In the genomic region with DNA sequence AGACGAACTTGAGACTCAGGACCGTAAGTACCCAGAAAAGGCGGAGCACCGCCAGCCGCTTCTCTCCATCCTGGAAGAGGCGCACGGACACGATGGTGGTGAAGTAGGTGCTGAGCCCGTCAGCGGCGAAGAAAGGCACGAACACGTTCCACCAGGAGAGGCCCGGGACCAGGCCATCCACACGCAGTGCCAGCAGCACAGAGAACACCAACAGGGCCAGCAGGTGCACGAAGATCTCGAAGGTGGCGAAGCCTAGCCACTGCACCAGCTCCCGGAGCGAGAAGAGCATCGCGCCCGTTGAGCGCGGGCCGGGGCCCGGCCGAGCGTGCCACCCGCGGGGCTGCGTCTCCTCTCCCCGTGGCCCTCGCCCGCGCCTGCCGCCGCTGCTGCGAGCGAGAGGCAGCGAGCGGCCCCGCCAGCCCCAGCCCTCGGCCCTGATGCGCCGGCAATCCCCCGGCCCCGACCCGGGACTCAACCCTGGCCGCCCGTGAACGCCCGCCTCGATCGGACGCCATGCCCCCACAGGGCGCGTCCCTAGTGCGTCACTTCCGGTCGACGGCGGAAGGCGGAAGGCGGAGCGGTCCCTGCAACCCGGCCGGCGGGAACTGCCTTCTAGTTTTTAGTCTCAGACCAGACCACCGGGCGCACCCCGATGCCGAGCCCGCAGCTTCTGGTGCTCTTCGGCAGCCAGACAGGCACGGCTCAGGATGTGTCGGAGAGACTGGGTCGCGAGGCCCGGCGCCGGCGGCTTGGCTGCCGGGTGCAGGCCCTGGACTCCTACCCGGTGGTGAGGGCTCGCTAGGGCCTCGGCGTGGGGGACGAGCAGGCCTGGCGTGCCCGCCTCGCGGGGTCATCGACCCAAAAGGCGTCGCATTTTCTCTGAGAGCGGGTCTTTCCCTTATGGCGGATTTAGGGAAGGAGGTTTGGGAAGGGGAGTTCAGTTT, we compare ENCODE assay signal across 1 cellular context.
TF ChIP-seq lines count a peak whose summit lies in the region.

NDOR1 (plus strand) TSS at position 575 of the 944 bp plus-strand sequence; CDS start at position 653, 78 bp downstream.
TMEM203 (minus strand) TSS at position 523 of the 944 bp plus-strand sequence; CDS start at position 289, 234 bp downstream.

TF ChIP-seq in HepG2, 621 proteins besides CTCF, POLR2A, EP300 and RAD21 (continued from another document and continues in another):
- TF ChIP-seq ZBTB25 (CRISPR knock-in tag; IDR thresholded peaks at IDR 0.05), result peak; percentile 77; the same call in 1 of the 2 replicates
- TF ChIP-seq MAFK (conservative IDR thresholded peaks at IDR 0.05 in 1 of 2, IDR thresholded peaks at IDR 0.05 in 1 of 2; ENCODE audit: low read length in 2 of 2), result no peak
- TF ChIP-seq, protein P1, sequence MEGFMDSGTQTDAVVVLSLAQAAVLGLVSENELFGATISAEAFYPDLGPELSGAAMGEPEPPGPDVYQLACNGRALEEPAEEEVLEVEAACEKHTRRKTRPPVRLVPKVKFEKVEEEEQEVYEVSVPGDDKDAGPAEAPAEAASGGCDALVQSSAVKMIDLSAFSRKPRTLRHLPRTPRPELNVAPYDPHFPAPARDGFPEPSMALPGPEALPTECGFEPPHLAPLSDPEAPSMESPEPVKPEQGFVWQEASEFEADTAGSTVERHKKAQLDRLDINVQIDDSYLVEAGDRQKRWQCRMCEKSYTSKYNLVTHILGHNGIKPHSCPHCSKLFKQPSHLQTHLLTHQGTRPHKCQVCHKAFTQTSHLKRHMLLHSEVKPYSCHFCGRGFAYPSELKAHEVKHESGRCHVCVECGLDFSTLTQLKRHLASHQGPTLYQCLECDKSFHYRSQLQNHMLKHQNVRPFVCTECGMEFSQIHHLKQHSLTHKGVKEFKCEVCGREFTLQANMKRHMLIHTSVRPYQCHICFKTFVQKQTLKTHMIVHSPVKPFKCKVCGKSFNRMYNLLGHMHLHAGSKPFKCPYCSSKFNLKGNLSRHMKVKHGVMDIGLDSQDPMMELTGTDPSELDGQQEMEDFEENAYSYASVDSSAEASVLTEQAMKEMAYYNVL (CRISPR knock-in tag; IDR thresholded peaks at IDR 0.05; ENCODE audit: borderline replicate concordance), result peak; percentile 59
- TF ChIP-seq ZNF720 (CRISPR knock-in tag; IDR thresholded peaks at IDR 0.05), result no peak
- no peak for TF ChIP-seq IRF1 (CRISPR knock-in tag; IDR thresholded peaks at IDR 0.05; ENCODE audit: low read depth)
- TF ChIP-seq ESRRA (CRISPR knock-in tag; IDR thresholded peaks at IDR 0.05; ENCODE audit: low read depth), result peak; percentile 62
- no peak for TF ChIP-seq NFAT5 (CRISPR knock-in tag; IDR thresholded peaks at IDR 0.05)
- no peak for TF ChIP-seq KLF15 (CRISPR knock-in tag; IDR thresholded peaks at IDR 0.05; ENCODE audit: borderline replicate concordance)
- TF ChIP-seq ZBTB1 (CRISPR knock-in tag; IDR thresholded peaks at IDR 0.05; ENCODE audit: borderline replicate concordance), result no peak
- TF ChIP-seq ATF1 (CRISPR knock-in tag; IDR thresholded peaks at IDR 0.05), result peak; percentile 96
- peak; percentile 79; the same call in 1 of the 2 replicates for TF ChIP-seq MAZ (IDR thresholded peaks at IDR 0.05; ENCODE audit: borderline replicate concordance, low read depth, low read length)
- no peak for TF ChIP-seq MAZ (CRISPR knock-in tag; IDR thresholded peaks at IDR 0.05; ENCODE audit: low read depth)
- no peak for TF ChIP-seq HMG20A (CRISPR knock-in tag; IDR thresholded peaks at IDR 0.05; ENCODE audit: borderline replicate concordance)
- peak; percentile 84 for TF ChIP-seq DMAP1 (CRISPR knock-in tag; IDR thresholded peaks at IDR 0.05)
- TF ChIP-seq CSRNP1 (CRISPR knock-in tag; IDR thresholded peaks at IDR 0.05), result 0 out of 2 replicates have a peak, but pooled peaks have one; percentile 25
- TF ChIP-seq, protein P2, sequence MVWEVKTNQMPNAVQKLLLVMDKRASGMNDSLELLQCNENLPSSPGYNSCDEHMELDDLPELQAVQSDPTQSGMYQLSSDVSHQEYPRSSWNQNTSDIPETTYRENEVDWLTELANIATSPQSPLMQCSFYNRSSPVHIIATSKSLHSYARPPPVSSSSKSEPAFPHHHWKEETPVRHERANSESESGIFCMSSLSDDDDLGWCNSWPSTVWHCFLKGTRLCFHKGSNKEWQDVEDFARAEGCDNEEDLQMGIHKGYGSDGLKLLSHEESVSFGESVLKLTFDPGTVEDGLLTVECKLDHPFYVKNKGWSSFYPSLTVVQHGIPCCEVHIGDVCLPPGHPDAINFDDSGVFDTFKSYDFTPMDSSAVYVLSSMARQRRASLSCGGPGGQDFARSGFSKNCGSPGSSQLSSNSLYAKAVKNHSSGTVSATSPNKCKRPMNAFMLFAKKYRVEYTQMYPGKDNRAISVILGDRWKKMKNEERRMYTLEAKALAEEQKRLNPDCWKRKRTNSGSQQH (CRISPR knock-in tag; IDR thresholded peaks at IDR 0.05; ENCODE audit: low read depth), result peak; percentile 94
- TF ChIP-seq HDAC1 (CRISPR knock-in tag; IDR thresholded peaks at IDR 0.05), result peak; percentile 100
- TF ChIP-seq SP2 (CRISPR knock-in tag; IDR thresholded peaks at IDR 0.05), result peak; percentile 82
- no peak for TF ChIP-seq NAIF1 (CRISPR knock-in tag; IDR thresholded peaks at IDR 0.05; ENCODE audit: borderline replicate concordance)
- no peak for TF ChIP-seq ZNF672 (CRISPR knock-in tag; IDR thresholded peaks at IDR 0.05)
- 0 out of 2 replicates have a peak, but pooled peaks have one; percentile 14 for TF ChIP-seq ZNF121 (CRISPR knock-in tag; IDR thresholded peaks at IDR 0.05)
- TF ChIP-seq SMARCE1 (IDR thresholded peaks at IDR 0.05; ENCODE audit: borderline replicate concordance), result no peak
- peak; percentile 84; the same call in 1 of the 2 replicates for TF ChIP-seq ZNF333 (CRISPR knock-in tag; IDR thresholded peaks at IDR 0.05; ENCODE audit: borderline replicate concordance)
- no peak; the same call in 1 of the 2 replicates for TF ChIP-seq ZBTB44 (CRISPR knock-in tag; IDR thresholded peaks at IDR 0.05)
- TF ChIP-seq MED1 (CRISPR knock-in tag; IDR thresholded peaks at IDR 0.05), result peak; percentile 42; the same call in 1 of the 2 replicates
- no peak for TF ChIP-seq PAF1 (CRISPR knock-in tag; IDR thresholded peaks at IDR 0.05)
- no peak; the same call in 1 of the 2 replicates for TF ChIP-seq JDP2 (CRISPR knock-in tag; IDR thresholded peaks at IDR 0.05; ENCODE audit: borderline replicate concordance)
- TF ChIP-seq NR2F6 (IDR thresholded peaks at IDR 0.05), result no peak
- 0 out of 2 replicates have a peak, but pooled peaks have one; percentile 38 for TF ChIP-seq NR2F6 (CRISPR knock-in tag; IDR thresholded peaks at IDR 0.05)
- peak; percentile 94 for TF ChIP-seq ZFY (CRISPR knock-in tag; IDR thresholded peaks at IDR 0.05)
- TF ChIP-seq, protein P3, sequence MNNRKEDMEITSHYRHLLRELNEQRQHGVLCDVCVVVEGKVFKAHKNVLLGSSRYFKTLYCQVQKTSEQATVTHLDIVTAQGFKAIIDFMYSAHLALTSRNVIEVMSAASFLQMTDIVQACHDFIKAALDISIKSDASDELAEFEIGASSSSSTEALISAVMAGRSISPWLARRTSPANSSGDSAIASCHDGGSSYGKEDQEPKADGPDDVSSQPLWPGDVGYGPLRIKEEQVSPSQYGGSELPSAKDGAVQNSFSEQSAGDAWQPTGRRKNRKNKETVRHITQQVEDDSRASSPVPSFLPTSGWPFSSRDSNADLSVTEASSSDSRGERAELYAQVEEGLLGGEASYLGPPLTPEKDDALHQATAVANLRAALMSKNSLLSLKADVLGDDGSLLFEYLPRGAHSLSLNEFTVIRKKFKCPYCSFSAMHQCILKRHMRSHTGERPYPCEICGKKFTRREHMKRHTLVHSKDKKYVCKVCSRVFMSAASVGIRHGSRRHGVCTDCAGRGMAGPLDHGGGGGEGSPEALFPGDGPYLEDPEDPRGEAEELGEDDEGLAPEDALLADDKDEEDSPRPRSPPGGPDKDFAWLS (CRISPR knock-in tag; IDR thresholded peaks at IDR 0.05; ENCODE audit: borderline replicate concordance), result no peak
- TF ChIP-seq REPIN1 (CRISPR knock-in tag; IDR thresholded peaks at IDR 0.05; ENCODE audit: borderline replicate concordance, low read depth), result peak; percentile 79
- TF ChIP-seq ZNF782 (CRISPR knock-in tag; IDR thresholded peaks at IDR 0.05; ENCODE audit: borderline replicate concordance), result no peak
- TF ChIP-seq ZSCAN22 (CRISPR knock-in tag; IDR thresholded peaks at IDR 0.05), result no peak
- no peak for TF ChIP-seq NFE2L1 (CRISPR knock-in tag; IDR thresholded peaks at IDR 0.05; ENCODE audit: borderline replicate concordance)
- TF ChIP-seq ZBTB43 (CRISPR knock-in tag; conservative IDR thresholded peaks at IDR 0.05), result no peak
- TF ChIP-seq ZNF660 (CRISPR knock-in tag; IDR thresholded peaks at IDR 0.05; ENCODE audit: borderline replicate concordance, low read depth), result no peak
- no peak for TF ChIP-seq HNRNPH1 (optimal IDR thresholded peaks at IDR 0.05; ENCODE audit: low read depth, low read length)
- no peak for TF ChIP-seq JARID2 (CRISPR knock-in tag; IDR thresholded peaks at IDR 0.05; ENCODE audit: insufficient replicate concordance)
